ENCODE assay signal across 1 cellular context in the genomic region with DNA sequence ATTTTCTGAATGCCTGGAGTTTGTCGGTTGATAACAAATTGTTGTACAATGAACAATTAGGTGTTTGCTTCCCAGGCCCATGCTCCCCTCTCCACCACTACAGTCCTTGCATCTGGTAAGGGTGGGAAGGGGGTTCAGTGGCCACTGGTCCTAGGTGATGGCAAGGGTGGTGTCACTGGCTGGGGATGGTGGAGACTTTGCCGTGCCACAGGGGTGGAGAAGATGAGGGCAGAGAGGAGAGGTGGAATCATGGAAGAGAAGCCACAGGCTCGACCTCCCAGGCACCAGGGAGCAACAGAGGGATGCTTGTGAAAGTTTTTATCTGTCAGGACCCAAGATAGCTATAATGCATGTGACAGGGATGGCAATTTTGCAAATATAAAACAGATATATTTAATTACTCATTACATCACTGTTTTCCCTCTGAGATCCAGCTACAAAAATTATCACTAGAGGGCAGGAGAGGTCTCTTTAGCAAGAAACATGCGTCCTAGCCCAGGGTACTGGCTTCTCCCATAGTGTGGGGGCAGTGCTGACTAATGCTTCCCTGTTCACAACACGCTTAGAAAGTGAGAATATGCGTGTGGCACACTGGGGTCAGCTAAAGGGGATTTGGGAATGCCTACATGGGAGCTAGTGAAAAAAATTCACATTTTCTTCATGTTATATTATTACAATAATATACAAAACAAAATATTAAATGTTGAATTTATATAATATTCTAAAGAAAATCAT.
TF ChIP-seq lines count a peak whose summit lies in the region.

No MANE protein-coding gene starts in this region.

TF ChIP-seq in K562, 482 proteins besides CTCF, POLR2A, EP300 and RAD21 (continues in another document):
- TF ChIP-seq MBD1 (CRISPR knock-in tag; IDR thresholded peaks at IDR 0.05), result no peak
- TF ChIP-seq MYNN (IDR thresholded peaks at IDR 0.05), result peak; percentile 11; the same call in 1 of the 2 replicates
- TF ChIP-seq MYNN (CRISPR knock-in tag; IDR thresholded peaks at IDR 0.05), result no peak
- TF ChIP-seq, protein P1, sequence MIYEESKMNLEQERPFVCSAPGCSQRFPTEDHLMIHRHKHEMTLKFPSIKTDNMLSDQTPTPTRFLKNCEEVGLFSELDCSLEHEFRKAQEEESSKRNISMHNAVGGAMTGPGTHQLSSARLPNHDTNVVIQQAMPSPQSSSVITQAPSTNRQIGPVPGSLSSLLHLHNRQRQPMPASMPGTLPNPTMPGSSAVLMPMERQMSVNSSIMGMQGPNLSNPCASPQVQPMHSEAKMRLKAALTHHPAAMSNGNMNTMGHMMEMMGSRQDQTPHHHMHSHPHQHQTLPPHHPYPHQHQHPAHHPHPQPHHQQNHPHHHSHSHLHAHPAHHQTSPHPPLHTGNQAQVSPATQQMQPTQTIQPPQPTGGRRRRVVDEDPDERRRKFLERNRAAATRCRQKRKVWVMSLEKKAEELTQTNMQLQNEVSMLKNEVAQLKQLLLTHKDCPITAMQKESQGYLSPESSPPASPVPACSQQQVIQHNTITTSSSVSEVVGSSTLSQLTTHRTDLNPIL (CRISPR knock-in tag; IDR thresholded peaks at IDR 0.05), result no peak
- TF ChIP-seq NR2C1 (IDR thresholded peaks at IDR 0.05), result peak; percentile 16; the same call in 1 of the 2 replicates
- no peak for TF ChIP-seq NR2C1 (tag; IDR thresholded peaks at IDR 0.05)
- TF ChIP-seq CHD4 (IDR thresholded peaks at IDR 0.05; ENCODE audit: insufficient read depth, insufficient replicate concordance, low read depth, low read length, poor library complexity, severe bottlenecking), result no peak
- TF ChIP-seq ZNF354B (CRISPR knock-in tag; IDR thresholded peaks at IDR 0.05), result no peak
- TF ChIP-seq, protein P2, sequence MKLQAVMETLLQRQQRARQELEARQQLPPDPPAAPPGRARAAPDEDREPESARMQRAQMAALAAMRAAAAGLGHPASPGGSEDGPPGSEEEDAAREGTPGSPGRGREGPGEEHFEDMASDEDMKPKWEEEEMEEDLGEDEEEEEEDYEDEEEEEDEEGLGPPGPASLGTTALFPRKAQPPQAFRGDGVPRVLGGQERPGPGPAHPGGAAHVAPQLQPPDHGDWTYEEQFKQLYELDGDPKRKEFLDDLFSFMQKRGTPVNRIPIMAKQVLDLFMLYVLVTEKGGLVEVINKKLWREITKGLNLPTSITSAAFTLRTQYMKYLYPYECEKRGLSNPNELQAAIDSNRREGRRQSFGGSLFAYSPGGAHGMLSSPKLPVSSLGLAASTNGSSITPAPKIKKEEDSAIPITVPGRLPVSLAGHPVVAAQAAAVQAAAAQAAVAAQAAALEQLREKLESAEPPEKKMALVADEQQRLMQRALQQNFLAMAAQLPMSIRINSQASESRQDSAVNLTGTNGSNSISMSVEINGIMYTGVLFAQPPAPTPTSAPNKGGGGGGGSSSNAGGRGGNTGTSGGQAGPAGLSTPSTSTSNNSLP (IDR thresholded peaks at IDR 0.05; ENCODE audit: borderline replicate concordance, low read depth, low read length), result peak; percentile 51; the same call in 1 of the 2 replicates
- peak; percentile 42 to 58; a peak in 1 of 4 replicates for TF ChIP-seq MNT (conservative IDR thresholded peaks at IDR 0.05)
- TF ChIP-seq U2AF1 (optimal IDR thresholded peaks at IDR 0.05; ENCODE audit: low read depth, low read length), result no peak
- no peak for TF ChIP-seq REST (CRISPR knock-in tag; IDR thresholded peaks at IDR 0.05; ENCODE audit: low read depth)
- no peak for TF ChIP-seq ZNF511 (CRISPR knock-in tag; IDR thresholded peaks at IDR 0.05)
- TF ChIP-seq, protein P3, sequence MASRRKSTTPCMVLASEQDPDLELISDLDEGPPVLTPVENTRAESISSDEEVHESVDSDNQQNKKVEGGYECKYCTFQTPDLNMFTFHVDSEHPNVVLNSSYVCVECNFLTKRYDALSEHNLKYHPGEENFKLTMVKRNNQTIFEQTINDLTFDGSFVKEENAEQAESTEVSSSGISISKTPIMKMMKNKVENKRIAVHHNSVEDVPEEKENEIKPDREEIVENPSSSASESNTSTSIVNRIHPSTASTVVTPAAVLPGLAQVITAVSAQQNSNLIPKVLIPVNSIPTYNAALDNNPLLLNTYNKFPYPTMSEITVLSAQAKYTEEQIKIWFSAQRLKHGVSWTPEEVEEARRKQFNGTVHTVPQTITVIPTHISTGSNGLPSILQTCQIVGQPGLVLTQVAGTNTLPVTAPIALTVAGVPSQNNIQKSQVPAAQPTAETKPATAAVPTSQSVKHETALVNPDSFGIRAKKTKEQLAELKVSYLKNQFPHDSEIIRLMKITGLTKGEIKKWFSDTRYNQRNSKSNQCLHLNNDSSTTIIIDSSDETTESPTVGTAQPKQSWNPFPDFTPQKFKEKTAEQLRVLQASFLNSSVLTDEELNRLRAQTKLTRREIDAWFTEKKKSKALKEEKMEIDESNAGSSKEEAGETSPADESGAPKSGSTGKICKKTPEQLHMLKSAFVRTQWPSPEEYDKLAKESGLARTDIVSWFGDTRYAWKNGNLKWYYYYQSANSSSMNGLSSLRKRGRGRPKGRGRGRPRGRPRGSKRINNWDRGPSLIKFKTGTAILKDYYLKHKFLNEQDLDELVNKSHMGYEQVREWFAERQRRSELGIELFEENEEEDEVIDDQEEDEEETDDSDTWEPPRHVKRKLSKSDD (conservative IDR thresholded peaks at IDR 0.05; ENCODE audit: low read length), result no peak
- 0 out of 4 replicates have a peak, but pooled peaks of 1 of the 2 experiments have one; percentile 34 for TF ChIP-seq FOXK2 (conservative IDR thresholded peaks at IDR 0.05 in 1 of 2, IDR thresholded peaks at IDR 0.05 in 1 of 2; ENCODE audit: low read depth in 2 of 2)
- TF ChIP-seq CHD2 (IDR thresholded peaks at IDR 0.05; ENCODE audit: low read depth, low read length), result no peak
- peak; percentile 77; the same call in 1 of the 2 replicates for TF ChIP-seq STAG1 (CRISPR knock-in tag; IDR thresholded peaks at IDR 0.05; ENCODE audit: borderline replicate concordance)
- no peak for TF ChIP-seq CBFB (CRISPR knock-in tag; IDR thresholded peaks at IDR 0.05)
- TF ChIP-seq KHSRP (IDR thresholded peaks at IDR 0.05), result no peak
- TF ChIP-seq RBM17 (IDR thresholded peaks at IDR 0.05; ENCODE audit: borderline replicate concordance, low read depth, low read length), result no peak
- no peak for TF ChIP-seq ZNF277 (CRISPR knock-in tag; IDR thresholded peaks at IDR 0.05; ENCODE audit: borderline replicate concordance)
- no peak for TF ChIP-seq CBX5 (IDR thresholded peaks at IDR 0.05; ENCODE audit: borderline replicate concordance, low read depth)
- no peak for TF ChIP-seq TBL1XR1 (IDR thresholded peaks at IDR 0.05; ENCODE audit: low read length in 2 of 2)
- no peak for TF ChIP-seq IRF2 (CRISPR knock-in tag; IDR thresholded peaks at IDR 0.05)
- TF ChIP-seq RB1 (IDR thresholded peaks at IDR 0.05; ENCODE audit: low read depth), result peak; percentile 52; the same call in 1 of the 2 replicates
- no peak for TF ChIP-seq ZZZ3 (IDR thresholded peaks at IDR 0.05)
- no peak for TF ChIP-seq GABPA (tag; conservative IDR thresholded peaks at IDR 0.05; ENCODE audit: low read depth)
- TF ChIP-seq ETV1 (tag; conservative IDR thresholded peaks at IDR 0.05; ENCODE audit: low read depth), result no peak
- TF ChIP-seq MEF2D (tag; conservative IDR thresholded peaks at IDR 0.05; ENCODE audit: low read depth), result no peak
- TF ChIP-seq STAT6 (CRISPR knock-in tag; IDR thresholded peaks at IDR 0.05), result no peak
- peak; percentile 11 for TF ChIP-seq DACH1 (IDR thresholded peaks at IDR 0.05; ENCODE audit: partially characterized antibody)
